15 cellular contexts compared by ENCODE assay signal in genomic region chr1:223815020-223815853, GRCh38. TPM values are rescaled to one million over a fixed set of nuclear protein-coding genes. Genes with fewer than 3 reads are reported as not detected.
DNase-seq lines count a peak whose midpoint lies in the region; ATAC-seq, FAIRE-seq and TF ChIP-seq lines count a peak whose summit lies in the region.
"Had no signal": no experiment of that assay in that cellular context is flagged by ENCODE, and none has a peak within 500 bp of the region (broad histone marks: within the 10 kb centered on the region; RNA-seq: fewer than 3 reads in every experiment).

No MANE protein-coding gene starts in this region.

- H3K36me3 Mint-ChIP-seq in GM23338 (ENCODE audit: low read depth): peaks cover 51% of the 10 kb centered on the region
- H3K36me3 Mint-ChIP-seq in chondrocyte (ENCODE audit: low read depth): peaks cover 27% of the 10 kb centered on the region
- H3K36me3 Mint-ChIP-seq in neural progenitor cell: peaks cover 29% of the 10 kb centered on the region

- H2AFZ ChIP-seq in GM23338: no peak overlapping the region
- no peak overlapping the region for H2AFZ ChIP-seq in neural progenitor cell (replicated peaks)

- no peaks in the 10 kb centered on the region for H3F3A ChIP-seq in GM23338 (replicated peaks; ENCODE audit: low read depth)
- H3F3A ChIP-seq in neural progenitor cell (ENCODE audit: low read depth): peaks cover 3% of the 10 kb centered on the region

- H3K4me1 ChIP-seq in GM23338 (ENCODE audit: insufficient read depth) (no peaks in the 10 kb centered on the region), neural progenitor cell (peaks cover 4% of the 10 kb centered on the region)
- H3K4me1 ChIP-seq: prostate gland had no signal

- H3K79me2 ChIP-seq in GM23338 (replicated peaks; ENCODE audit: insufficient read depth) (peaks cover 52% of the 10 kb centered on the region), neural progenitor cell (ENCODE audit: low read depth) (peaks cover 71% of the 10 kb centered on the region)

- H3K27ac ChIP-seq in C4-2B (peak overlapping the region; percentile 28; the same call in 1 of the 2 replicates), GM23338 (ENCODE audit: low read depth) (no peak overlapping the region), neural progenitor cell (no peak overlapping the region)
- H3K27ac ChIP-seq: prostate gland had no signal

- ATAC-seq in GM23338 (no peak), GM19023 (IDR thresholded peaks at IDR 0.05; ENCODE audit: unreplicated experiment) (no peak), GM18502 (IDR thresholded peaks at IDR 0.05; ENCODE audit: poor library complexity, unreplicated experiment) (no peak)
- ATAC-seq: mucosa of descending colon had no signal

- H3K27me3 ChIP-seq in GM23338 (ENCODE audit: insufficient read depth) (no peaks in the 10 kb centered on the region), neural progenitor cell (no peaks in the 10 kb centered on the region)

- H4K20me1 ChIP-seq in GM23338 (replicated peaks; ENCODE audit: insufficient read depth): peaks cover 12% of the 10 kb centered on the region
- H4K20me1 ChIP-seq in neural progenitor cell (ENCODE audit: low read depth): peaks cover 33% of the 10 kb centered on the region

- H3K27me3 Mint-ChIP-seq in GM23338 (ENCODE audit: insufficient read depth, low read depth, poor library complexity): no peaks in the 10 kb centered on the region
- H3K27me3 Mint-ChIP-seq in chondrocyte (ENCODE audit: low read depth): no peaks in the 10 kb centered on the region
- peaks cover 2% of the 10 kb centered on the region for H3K27me3 Mint-ChIP-seq in neural progenitor cell (ENCODE audit: insufficient read depth, low read depth)

- H3K4me3 ChIP-seq in GM23338 (no peak overlapping the region), neural progenitor cell (no peak overlapping the region)
- H3K4me3 ChIP-seq: mucosa of descending colon, prostate gland had no signal

- H3K27ac Mint-ChIP-seq in GM23338: peak overlapping the region; percentile 33; the same call in 1 of the 2 replicates
- peak overlapping the region; percentile 9 for H3K27ac Mint-ChIP-seq in chondrocyte (ENCODE audit: unreplicated experiment)
- peak overlapping the region; percentile 29 for H3K27ac Mint-ChIP-seq in neural progenitor cell

- peaks cover 5% of the 10 kb centered on the region for H3K36me3 ChIP-seq in GM23338 (ENCODE audit: insufficient read depth)
- H3K36me3 ChIP-seq in neural progenitor cell: peaks cover 16% of the 10 kb centered on the region

- no peak overlapping the region for H3K9ac ChIP-seq in neural progenitor cell

- no peaks in the 10 kb centered on the region for H3K9me2 ChIP-seq in GM23338 (ENCODE audit: insufficient read depth)

- H3K4me3 Mint-ChIP-seq in GM23338: no peak overlapping the region
- no peak overlapping the region for H3K4me3 Mint-ChIP-seq in chondrocyte (ENCODE audit: unreplicated experiment)
- no peak overlapping the region for H3K4me3 Mint-ChIP-seq in neural progenitor cell

- H3K9me3 ChIP-seq in neural progenitor cell (ENCODE audit: low read depth): no peaks in the 10 kb centered on the region
- H3K9me3 ChIP-seq: mucosa of descending colon, prostate gland had no signal

- H3K9me3 Mint-ChIP-seq in GM23338 (no peaks in the 10 kb centered on the region), chondrocyte (ENCODE audit: low read depth) (no peaks in the 10 kb centered on the region), neural progenitor cell (no peaks in the 10 kb centered on the region)

- H3K4me1 Mint-ChIP-seq in GM23338: peaks cover 6% of the 10 kb centered on the region
- H3K4me1 Mint-ChIP-seq in chondrocyte (ENCODE audit: low read depth): peaks cover 35% of the 10 kb centered on the region
- H3K4me1 Mint-ChIP-seq in neural progenitor cell: peaks cover 8% of the 10 kb centered on the region

- TF ChIP-seq CTCF in C4-2B (conservative IDR thresholded peaks at IDR 0.05): no peak
- no peak for TF ChIP-seq CTCF in GM23338 (conservative IDR thresholded peaks at IDR 0.05; ENCODE audit: low read depth in 2 of 2)
- no peak for TF ChIP-seq CTCF in chondrocyte (IDR thresholded peaks at IDR 0.05)
- no peak for TF ChIP-seq CTCF in neural progenitor cell (IDR thresholded peaks at IDR 0.05)

- H3K4me2 ChIP-seq in GM23338: no peak overlapping the region
- H3K4me2 ChIP-seq in neural progenitor cell: no peak overlapping the region

- no peak for FAIRE-seq in H54 (lab: Jason Lieb, UNC)

- no peak for DNase-seq in GM23338 (ENCODE audit: low spot score)
- DNase-seq in chondrocyte (ENCODE audit: low spot score): no peak
- DNase-seq in neural progenitor cell (ENCODE audit: low spot score): no peak
- DNase-seq in hypothalamus (lab: John Stamatoyannopoulos, UW): no peak
- no peak for DNase-seq in H54 (ENCODE audit: insufficient read length, low spot score)
- DNase-seq: activated CD4-positive, CD25-positive, alpha-beta regulatory T cell; C1 segment of cervical spinal cord; mucosa of descending colon; NCI-H146; NCI-H510A treated with DMSO at 0.1 percent for 48 hours; OCI-M1 had no signal

- no peak for TF ChIP-seq POLR2A in H54 (IDR thresholded peaks at IDR 0.05; ENCODE audit: low read depth, low read length)

TF ChIP-seq in GM23338, 12 proteins besides CTCF, POLR2A, EP300 and RAD21 (continues in another document):
- TF ChIP-seq EZH2 (IDR thresholded peaks at IDR 0.05; ENCODE audit: low read depth, unreplicated experiment) (no peak), JUNB (IDR thresholded peaks at IDR 0.05; ENCODE audit: unreplicated experiment) (no peak), ZNF462 (CRISPR knock-in tag; IDR thresholded peaks at IDR 0.05) (no peak), STAT1 (IDR thresholded peaks at IDR 0.05; ENCODE audit: unreplicated experiment) (no peak), ZNF114 (CRISPR knock-in tag; IDR thresholded peaks at IDR 0.05) (no peak), NANOG (IDR thresholded peaks at IDR 0.05; ENCODE audit: borderline replicate concordance) (no peak), EZH2phosphoT487 (IDR thresholded peaks at IDR 0.05; ENCODE audit: unreplicated experiment) (no peak)

RNA-seq across cellular contexts. Expression of gene TP53BP2, which starts 30.5 kb away (rescaled TPM):
- total RNA-seq in GM23338 (2014; rRNA removed; shearing (Covaris generic)): 32.9 and 33.9 TPM in 2 replicates
- polyA plus RNA-seq in GM23338 (2016; fragmentation: Nextera tagmentation; extraction: Ambion mirVana): 7.8 and 10.1 TPM in 2 replicates
- 41.3 to 47.4 TPM (median 42.6 TPM) in 3 replicates for total RNA-seq in chondrocyte
- total RNA-seq in neural progenitor cell (ENCODE audit: low replicate concordance): 52.6 and 56.3 TPM in 2 replicates
